In genomic region chr11:117697319-117697718, GRCh38 we compare ENCODE assay signal across 23 cellular contexts.
"Had no signal": no experiment of that assay in that cellular context is flagged by ENCODE, and none has a peak within 500 bp of the region (broad histone marks: within the 10 kb centered on the region; RNA-seq: fewer than 3 reads in every experiment).

No MANE protein-coding gene starts in this region.

- H3K4me3 ChIP-seq: MG63 had no signal

- H3K9me3 ChIP-seq: MG63 had no signal

- DNase-seq: Karpas-422, Kasumi-1, MG63, MM.1S, MV-4-11, NCI-H1048, NCI-H1105, NCI-H1105 treated with DMSO at 0.1 percent for 48 hours, NCI-H1436, NCI-H1436 treated with DMSO at 0.1 percent for 48 hours, NCI-H1694, NCI-H1694 treated with DMSO at 0.1 percent for 48 hours, NCI-H187, NCI-H187 treated with DMSO at 0.1 percent for 48 hours, NCI-H1930, NCI-H2029, NCI-H2029 treated with DMSO at 0.1 percent for 48 hours, NCI-H2171, NCI-H2171 treated with DMSO at 0.1 percent for 48 hours, NCI-H2227 treated with DMSO at 0.1 percent for 48 hours, NCI-H446, NCI-H446 treated with DMSO at 0.1 percent for 48 hours, NCI-H510A had no signal

- H3K36me3 ChIP-seq: MG63 had no signal
